9 cellular contexts compared by ENCODE assay signal in genomic region chr17:18981642-18982424, GRCh38. TPM values are rescaled to one million over a fixed set of nuclear protein-coding genes. Genes with fewer than 3 reads are reported as not detected.
DNase-seq lines count a peak whose midpoint lies in the region; ATAC-seq and TF ChIP-seq lines count a peak whose summit lies in the region.
"Had no signal": no experiment of that assay in that cellular context is flagged by ENCODE, and none has a peak within 500 bp of the region (broad histone marks: within the 10 kb centered on the region; RNA-seq: fewer than 3 reads in every experiment).

No MANE protein-coding gene starts in this region.

- no peaks in the 10 kb centered on the region for H3K9me3 ChIP-seq in esophagus (ENCODE audit: control insufficient read depth in 2 of 2, insufficient read depth in 1 of 2, low read depth in 1 of 2, low read length in 1 of 2)

- peak; percentile 53 for DNase-seq in NCI-H1694 treated with DMSO at 0.1 percent for 48 hours (lab: John Stamatoyannopoulos, UW)
- DNase-seq in NCI-H1694 (lab: John Stamatoyannopoulos, UW) = no peak
- DNase-seq in NCI-H226 = peak; percentile 56
- peak; percentile 68 for DNase-seq in retinal pigment epithelial cell (ENCODE audit: low read depth)
- no peak for DNase-seq in T-helper 1 cell
- DNase-seq in HUDEP-2 (lab: John Stamatoyannopoulos, UW; ENCODE audit: unreplicated experiment in 76 of 76) = no peak

- 48 to 58% methylated on average over 30 of the region's 30 CpGs for WGBS in esophagus, 2 donors

- H3K27ac ChIP-seq in esophagus (ENCODE audit: low read depth in 2 of 2, low read length in 1 of 2) = peak overlapping the region; percentile 80 to 90

- no peak for ATAC-seq in GM18861 (IDR thresholded peaks at IDR 0.05; ENCODE audit: unreplicated experiment)

- TF ChIP-seq CTCF in retinal pigment epithelial cell (conservative IDR thresholded peaks at IDR 0.05; ENCODE audit: low read depth, low read length) = no peak

- no peak overlapping the region for H3K4me3 ChIP-seq in esophagus (ENCODE audit: low read depth in 1 of 2, low read length in 2 of 2)
- H3K4me3 ChIP-seq in retinal pigment epithelial cell (ENCODE audit: low read length) = no peak overlapping the region

- no peaks in the 10 kb centered on the region for H3K27me3 ChIP-seq in esophagus (ENCODE audit: control insufficient read depth in 1 of 2, insufficient read depth in 2 of 2, low read length in 2 of 2)

- peaks cover 11 to 55% of the 10 kb centered on the region in 2 donors for H3K4me1 ChIP-seq in esophagus (ENCODE audit: control insufficient read depth in 2 of 2, insufficient read depth in 2 of 2, low read length in 1 of 2)

- peaks cover 5 to 53% of the 10 kb centered on the region in 2 donors for H3K36me3 ChIP-seq in esophagus (ENCODE audit: control insufficient read depth in 2 of 2, insufficient read depth in 2 of 2, low read length in 1 of 2)

RNA-seq across cellular contexts. Expression of gene FAM83G, which starts 22.7 kb away (rescaled TPM):
- polyA plus RNA-seq in esophagus = 10 to 100 TPM; 33.2 to 37.1 TPM
- polyA plus RNA-seq: neural cell had no signal

RNA-seq across cellular contexts. Expression of gene SLC5A10, which starts 29.9 kb away (rescaled TPM):
- polyA plus RNA-seq in esophagus = under 1 TPM; 0.36 to 0.49 TPM
- polyA plus RNA-seq: neural cell had no signal

Comparison
In these comparisons a context has a peak if more than half of its experiments do, and no peak if none do; other contexts are left out.
1. DNase-seq: peak in NCI-H1694 treated with DMSO at 0.1 percent for 48 hours (single experiment), NCI-H226 (single experiment) and retinal pigment epithelial cell (single experiment); none in NCI-H1694 (single experiment), T-helper 1 cell (0 of 5) and HUDEP-2 (0 of 76).